21 cellular contexts compared by ENCODE assay signal in genomic region chr4:103158760-103159159, GRCh38.
"Had no signal": no experiment of that assay in that cellular context is flagged by ENCODE, and none has a peak within 500 bp of the region (broad histone marks: within the 10 kb centered on the region; RNA-seq: fewer than 3 reads in every experiment).

No MANE protein-coding gene starts in this region.

- H3K4me2 ChIP-seq: hepatocyte, smooth muscle cell had no signal

- H3K27ac ChIP-seq: epithelial cell of prostate, hepatocyte, ovary, right lobe of liver, suprapubic skin, upper lobe of left lung had no signal

- H3K4me3 ChIP-seq: hepatocyte, lung, ovary, right lobe of liver, smooth muscle cell, suprapubic skin, upper lobe of left lung had no signal

- H3K79me2 ChIP-seq: hepatocyte had no signal

- H2AFZ ChIP-seq: hepatocyte had no signal

- H3K36me3 Mint-ChIP-seq: T-cell had no signal

- H3K4me1 ChIP-seq: right lobe of liver, suprapubic skin, upper lobe of left lung had no signal

- H3K9me3 ChIP-seq: ovary, right lobe of liver, suprapubic skin, upper lobe of left lung had no signal

- H3K9me3 Mint-ChIP-seq: effector memory CD8-positive, alpha-beta T cell had no signal

- H3K4me1 Mint-ChIP-seq: activated naive CD4-positive, alpha-beta T cell treated with anti-CD3 and anti-CD28 coated beads, Interleukin-2, amount 50 U/mL, for 24 hours; neural crest cell had no signal

- ATAC-seq: effector memory CD8-positive, alpha-beta T cell; right lobe of liver; T-cell had no signal

- DNase-seq: activated B cell treated with CpG ODN at 0.5 μM for 24 hours; activated CD4-positive, alpha-beta T cell treated with anti-CD3 and anti-CD28 coated beads for 48 hours; activated T-cell treated with anti-CD3 and anti-CD28 coated beads for 4 hours; amniotic stem cell; central memory CD4-positive, alpha-beta T cell; cortex of kidney; effector memory CD8-positive, alpha-beta T cell; islet precursor cell; midbrain; ovary; right lobe of liver; T-cell; upper lobe of left lung had no signal

- H3K27ac Mint-ChIP-seq: activated B cell treated with CpG ODN at 0.5 μM for 24 hours; activated naive CD4-positive, alpha-beta T cell treated with anti-CD3 and anti-CD28 coated beads, Interleukin-2, amount 50 U/mL, for 24 hours; effector memory CD8-positive, alpha-beta T cell; stimulated activated naive CD8-positive, alpha-beta T cell treated with anti-CD3 and anti-CD28 coated beads, Interleukin-15, Interleukin-2, amounts not matched to agents 100 ng/mL and 50 ng/mL, for 24 hours; T-cell had no signal

- H3K27me3 Mint-ChIP-seq: activated B cell treated with CpG ODN at 0.5 μM for 24 hours; activated naive CD4-positive, alpha-beta T cell treated with anti-CD3 and anti-CD28 coated beads, Interleukin-2, amount 50 U/mL, for 24 hours; effector memory CD8-positive, alpha-beta T cell; stimulated activated naive CD8-positive, alpha-beta T cell treated with anti-CD3 and anti-CD28 coated beads, Interleukin-15, Interleukin-2, amounts not matched to agents 100 ng/mL and 50 ng/mL, for 24 hours; T-cell had no signal

- H3K36me3 ChIP-seq: ovary, right lobe of liver, suprapubic skin, upper lobe of left lung had no signal

- H3K4me3 Mint-ChIP-seq: activated B cell treated with CpG ODN at 0.5 μM for 24 hours; activated naive CD4-positive, alpha-beta T cell treated with anti-CD3 and anti-CD28 coated beads, Interleukin-2, amount 50 U/mL, for 24 hours; effector memory CD8-positive, alpha-beta T cell; neural crest cell; stimulated activated naive CD8-positive, alpha-beta T cell treated with anti-CD3 and anti-CD28 coated beads, Interleukin-15, Interleukin-2, amounts not matched to agents 100 ng/mL and 50 ng/mL, for 24 hours; T-cell had no signal

- H3K27me3 ChIP-seq: hepatocyte, ovary, right lobe of liver, suprapubic skin, upper lobe of left lung had no signal
